11 cellular contexts compared by ENCODE assay signal in the genomic region with DNA sequence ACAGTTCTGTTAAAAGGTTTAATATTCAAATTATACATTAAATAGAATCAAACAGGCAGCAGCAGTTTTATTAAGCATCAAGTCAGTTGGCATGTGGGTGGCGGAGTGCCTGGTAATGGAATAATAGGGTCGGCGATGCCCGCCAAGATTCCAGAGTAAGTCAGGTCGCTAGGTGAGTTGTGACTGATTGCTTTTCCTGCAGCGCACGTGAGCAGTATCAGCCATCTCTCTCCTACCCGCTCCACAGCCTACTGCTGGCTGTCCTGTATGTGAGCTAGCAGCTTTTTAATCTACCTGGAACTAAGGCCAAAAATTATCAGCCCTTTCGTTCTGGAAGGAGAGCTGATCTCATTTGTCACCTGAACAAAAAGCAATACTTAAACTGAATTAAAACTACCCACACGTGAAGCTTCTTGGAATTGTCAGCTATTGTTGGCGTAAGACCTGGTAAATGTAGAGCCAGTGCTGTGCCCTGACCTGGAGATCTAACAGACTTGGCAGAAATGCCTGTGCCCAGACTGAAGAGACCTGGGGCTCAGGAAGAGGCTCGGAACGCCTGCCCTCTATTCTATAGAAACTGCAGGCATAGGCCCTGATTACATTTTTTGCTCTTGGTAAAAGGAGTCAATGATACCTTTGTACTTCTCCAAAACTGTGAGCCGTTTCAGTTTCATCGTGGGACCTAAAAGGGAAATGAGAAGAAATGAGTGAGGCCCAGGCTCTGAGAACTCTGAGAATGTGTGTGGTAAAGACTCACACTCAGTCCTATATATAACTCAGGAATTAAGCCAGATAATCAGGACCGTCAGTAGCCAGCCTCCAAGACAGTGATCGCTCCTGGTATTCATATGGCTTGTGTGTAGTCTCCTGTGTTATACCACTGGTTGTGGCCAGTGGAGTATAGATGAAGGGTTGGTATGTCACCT. TPM values are rescaled to one million over a fixed set of nuclear protein-coding genes. Genes with fewer than 3 reads are reported as not detected.
A peak's percentile ranks its signal among the peaks of the same experiment; 100 is the strongest.
DNase-seq lines count a peak whose midpoint lies in the region; ATAC-seq and TF ChIP-seq lines count a peak whose summit lies in the region.
"Had no signal": no experiment of that assay in that cellular context is flagged by ENCODE, and none has a peak within 500 bp of the region (broad histone marks: within the 10 kb centered on the region; RNA-seq: fewer than 3 reads in every experiment).

No MANE protein-coding gene starts in this region.

- intact Hi-C loops in left ventricle myocardium inferior (cut with micrococcal nuclease): loop anchor here (10.0 kb wide), 1 partner anchor 74 kb away; no protein-coding TSS in a partner anchor
- intact Hi-C loops in CD8-positive, alpha-beta T cell (cut with DNase I, micrococcal nuclease): loop anchor here in 1 of 2 experiments (5.0 kb wide), 1 partner anchor 34 kb away; no protein-coding TSS in a partner anchor

- H4K20me1 ChIP-seq in GM23248 (ENCODE audit: insufficient read depth): no peaks in the 10 kb centered on the region

- no peak overlapping the region for H3K4me3 ChIP-seq in left ventricle myocardium inferior
- H3K4me3 ChIP-seq in CD8-positive, alpha-beta T cell (ENCODE audit: low read depth, low read length): no peak overlapping the region
- no peak overlapping the region for H3K4me3 ChIP-seq in GM23248

- CTCF ChIA-PET in CD8-positive, alpha-beta T cell (lab: Charles Lee): interaction anchor here (1.4 kb wide), 1 partner anchor 24 kb away, joined by 4 read pairs; no protein-coding TSS in a partner anchor

- no peaks in the 10 kb centered on the region for H3K27me3 Mint-ChIP-seq in CD8-positive, alpha-beta T cell (ENCODE audit: low read depth)

- H3K36me3 ChIP-seq in left ventricle myocardium inferior: peaks cover 67% of the 10 kb centered on the region
- peaks cover 7% of the 10 kb centered on the region for H3K36me3 ChIP-seq in CD8-positive, alpha-beta T cell (ENCODE audit: insufficient read depth, low read length)
- H3K36me3 ChIP-seq in GM23248 (ENCODE audit: low read depth): peaks cover 23% of the 10 kb centered on the region

- H3K79me2 ChIP-seq in GM23248 (ENCODE audit: insufficient read depth): no peaks in the 10 kb centered on the region

- H3K36me3 Mint-ChIP-seq in CD8-positive, alpha-beta T cell: peaks cover 66% of the 10 kb centered on the region

- no peak overlapping the region for H3K4me3 Mint-ChIP-seq in CD8-positive, alpha-beta T cell
- H3K4me3 Mint-ChIP-seq: activated T-cell treated with anti-CD3 and anti-CD28 coated beads, Interleukin-2, amount 50 U/mL, for 72 hours had no signal

- peaks cover 3% of the 10 kb centered on the region for H3K9me3 ChIP-seq in left ventricle myocardium inferior (replicated peaks)
- no peaks in the 10 kb centered on the region for H3K9me3 ChIP-seq in CD8-positive, alpha-beta T cell (ENCODE audit: low read length)
- no peaks in the 10 kb centered on the region for H3K9me3 ChIP-seq in GM23248 (ENCODE audit: low read depth)

- peak; percentile 65 for ATAC-seq in GM18498 (IDR thresholded peaks at IDR 0.05; ENCODE audit: unreplicated experiment)
- ATAC-seq in GM21526 (IDR thresholded peaks at IDR 0.05; ENCODE audit: low FRiP score, unreplicated experiment): peak; percentile 67
- peak; percentile 54 for ATAC-seq in HG03442 (IDR thresholded peaks at IDR 0.05; ENCODE audit: unreplicated experiment)
- no peak for ATAC-seq in CD8-positive, alpha-beta T cell
- ATAC-seq: activated T-cell treated with anti-CD3 and anti-CD28 coated beads, Interleukin-2, amount 50 U/mL, for 72 hours had no signal

- no peak for TF ChIP-seq CTCF in left ventricle myocardium inferior (IDR thresholded peaks at IDR 0.05; ENCODE audit: borderline replicate concordance)
- TF ChIP-seq CTCF in CD8-positive, alpha-beta T cell (IDR thresholded peaks at IDR 0.05): no peak

- peaks cover 36% of the 10 kb centered on the region for H3K4me1 Mint-ChIP-seq in CD8-positive, alpha-beta T cell (ENCODE audit: low read depth)

- no peak overlapping the region for H3K27ac Mint-ChIP-seq in CD8-positive, alpha-beta T cell
- H3K27ac Mint-ChIP-seq: activated T-cell treated with anti-CD3 and anti-CD28 coated beads, Interleukin-2, amount 50 U/mL, for 72 hours had no signal

- POLR2A ChIA-PET in CD8-positive, alpha-beta T cell (lab: Charles Lee): interaction anchor here (0.5 kb wide), 1 partner anchor 39 kb away, joined by 3 read pairs; no protein-coding TSS in a partner anchor

- no peak overlapping the region for H3K4me2 ChIP-seq in GM23248 (ENCODE audit: unreplicated experiment)

- H3K27me3 ChIP-seq in left ventricle myocardium inferior (ENCODE audit: low read depth) (no peaks in the 10 kb centered on the region), GM23248 (replicated peaks; ENCODE audit: insufficient read depth) (no peaks in the 10 kb centered on the region)
- H3K27me3 ChIP-seq in CD8-positive, alpha-beta T cell (ENCODE audit: insufficient read depth, low read length): no peaks in the 10 kb centered on the region

- H3K9me3 Mint-ChIP-seq in CD8-positive, alpha-beta T cell: no peaks in the 10 kb centered on the region
- H3K9me3 Mint-ChIP-seq: activated T-cell treated with anti-CD3 and anti-CD28 coated beads, Interleukin-2, amount 50 U/mL, for 72 hours had no signal

- 92% methylated on average over 17 of the region's 17 CpGs for WGBS in GM23248 (ENCODE audit: low coverage in 1 of 2, low lambda C conversion rate in 2 of 2, missing lambda C conversion rate in 2 of 2), 2 experiments

- in situ Hi-C loops in GM23248 (cut with MboI): no loop called here

- no peak overlapping the region for H3K9ac ChIP-seq in GM23248

- H3K9me2 ChIP-seq in GM23248 (ENCODE audit: insufficient read depth): no peaks in the 10 kb centered on the region

- no peak for DNase-seq in left ventricle myocardium inferior
- DNase-seq in hepatic stellate cell (ENCODE audit: low spot score): no peak
- DNase-seq in kidney tubule cell (ENCODE audit: low spot score): no peak
- DNase-seq in CD8-positive, alpha-beta T cell: no peak
- DNase-seq in GM23248: no peak
- DNase-seq: activated T-cell treated with anti-CD3 and anti-CD28 coated beads, Interleukin-2, amount 50 U/mL, for 72 hours; DMS53; left cardiac atrium had no signal

- H2AFZ ChIP-seq in GM23248: no peak overlapping the region

- H3K27ac ChIP-seq in left ventricle myocardium inferior (replicated peaks) (peak overlapping the region; percentile 47), GM23248 (no peak overlapping the region)
- H3K27ac ChIP-seq in CD8-positive, alpha-beta T cell (ENCODE audit: low read depth, low read length): no peak overlapping the region

- H3K4me1 ChIP-seq in left ventricle myocardium inferior (peaks cover 23% of the 10 kb centered on the region), GM23248 (ENCODE audit: insufficient read depth) (no peaks in the 10 kb centered on the region)
- H3K4me1 ChIP-seq in CD8-positive, alpha-beta T cell (ENCODE audit: insufficient read depth, low read length): peaks cover 26% of the 10 kb centered on the region

- H3F3A ChIP-seq in GM23248 (ENCODE audit: insufficient read depth): no peaks in the 10 kb centered on the region

RNA-seq across cellular contexts. Expression of gene IDH3A, which starts 21.9 kb away (rescaled TPM):
- 465 TPM for total RNA-seq in left ventricle myocardium inferior
- total RNA-seq in CD8-positive, alpha-beta T cell: 10 to 100 TPM; 54.4 to 61.0 TPM
- total RNA-seq in GM23248 (2014; rRNA removed; shearing (Covaris generic)): 47.1 and 94.0 TPM in 2 replicates
- polyA plus RNA-seq in GM23248 (2016; fragmentation: Nextera tagmentation; extraction: Ambion mirVana): 50.3 and 56.9 TPM in 2 replicates

RNA-seq across cellular contexts. Expression of gene CIB2, which starts 39.9 kb away (rescaled TPM):
- 26.1 TPM for total RNA-seq in left ventricle myocardium inferior
- total RNA-seq in CD8-positive, alpha-beta T cell: 1 to 10 TPM; 1.2 to 1.9 TPM
- 1.4 and 3.4 TPM in 2 replicates for total RNA-seq in GM23248 (2014; rRNA removed; shearing (Covaris generic))
- polyA plus RNA-seq in GM23248 (2016; fragmentation: Nextera tagmentation; extraction: Ambion mirVana): 2.3 and 2.9 TPM in 2 replicates
